1 cellular context compared by ENCODE assay signal in the genomic region with DNA sequence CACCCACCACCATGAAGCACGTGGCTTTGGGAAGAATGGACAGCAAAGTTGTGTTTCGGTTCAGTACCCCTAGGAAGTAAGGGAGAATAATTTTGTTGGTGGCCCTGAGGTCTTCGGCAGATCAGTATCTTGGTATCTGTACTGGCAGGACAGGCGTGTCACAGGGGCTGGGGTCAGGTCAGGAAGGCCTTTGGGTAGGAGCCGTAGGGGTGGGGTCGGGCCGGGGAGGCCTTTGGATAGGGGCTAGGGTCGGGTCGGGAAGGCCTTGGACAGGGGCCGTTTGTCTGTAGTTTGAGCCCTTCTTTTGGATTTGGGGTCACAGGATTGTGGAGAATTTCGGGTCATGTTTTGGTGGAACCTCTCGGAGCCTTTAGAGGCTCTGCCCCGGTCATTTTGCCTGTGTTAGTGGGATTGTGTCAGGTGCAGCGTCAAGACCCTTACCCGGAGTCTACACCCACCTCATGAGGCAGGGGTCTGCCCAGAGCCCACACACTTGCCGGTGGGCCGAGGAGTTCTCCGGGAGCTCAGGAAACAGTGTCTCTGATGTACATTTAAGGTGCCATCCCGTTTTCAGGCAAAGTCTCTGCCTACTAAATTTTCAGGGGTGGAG.
TF ChIP-seq lines count a peak whose summit lies in the region.

No MANE protein-coding gene starts in this region.

TF ChIP-seq in HepG2, 621 proteins besides CTCF, POLR2A, EP300 and RAD21:
- TF ChIP-seq ZNF260 (CRISPR knock-in tag; IDR thresholded peaks at IDR 0.05; ENCODE audit: borderline replicate concordance, low read depth) (no peak), KLF11 (CRISPR knock-in tag; IDR thresholded peaks at IDR 0.05) (no peak), ZNF354B (CRISPR knock-in tag; IDR thresholded peaks at IDR 0.05) (no peak), ZFP1 (CRISPR knock-in tag; IDR thresholded peaks at IDR 0.05) (no peak), ZNF44 (CRISPR knock-in tag; IDR thresholded peaks at IDR 0.05) (no peak), MATR3 (CRISPR knock-in tag; IDR thresholded peaks at IDR 0.05) (no peak), NCOA5 (CRISPR knock-in tag; IDR thresholded peaks at IDR 0.05) (no peak), ZMYM4 (CRISPR knock-in tag; IDR thresholded peaks at IDR 0.05) (no peak), PRPF4 (IDR thresholded peaks at IDR 0.05; ENCODE audit: low read depth, low read length, poor library complexity, severe bottlenecking) (no peak), ZBTB21 (CRISPR knock-in tag; IDR thresholded peaks at IDR 0.05) (no peak), KDM3A (CRISPR knock-in tag; IDR thresholded peaks at IDR 0.05; ENCODE audit: low read depth) (no peak), DNMT3B (CRISPR knock-in tag; conservative IDR thresholded peaks at IDR 0.05) (no peak), JUN (CRISPR knock-in tag; IDR thresholded peaks at IDR 0.05) (no peak), ZNF33B (CRISPR knock-in tag; IDR thresholded peaks at IDR 0.05) (no peak)
- TF ChIP-seq, protein P1, sequence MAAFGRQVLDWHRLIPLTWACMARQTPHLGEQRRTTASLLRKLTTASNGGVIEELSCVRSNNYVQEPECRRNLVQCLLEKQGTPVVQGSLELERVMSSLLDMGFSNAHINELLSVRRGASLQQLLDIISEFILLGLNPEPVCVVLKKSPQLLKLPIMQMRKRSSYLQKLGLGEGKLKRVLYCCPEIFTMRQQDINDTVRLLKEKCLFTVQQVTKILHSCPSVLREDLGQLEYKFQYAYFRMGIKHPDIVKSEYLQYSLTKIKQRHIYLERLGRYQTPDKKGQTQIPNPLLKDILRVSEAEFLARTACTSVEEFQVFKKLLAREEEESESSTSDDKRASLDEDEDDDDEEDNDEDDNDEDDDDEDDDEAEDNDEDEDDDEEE (CRISPR knock-in tag; IDR thresholded peaks at IDR 0.05): no peak
- TF ChIP-seq, protein P2, sequence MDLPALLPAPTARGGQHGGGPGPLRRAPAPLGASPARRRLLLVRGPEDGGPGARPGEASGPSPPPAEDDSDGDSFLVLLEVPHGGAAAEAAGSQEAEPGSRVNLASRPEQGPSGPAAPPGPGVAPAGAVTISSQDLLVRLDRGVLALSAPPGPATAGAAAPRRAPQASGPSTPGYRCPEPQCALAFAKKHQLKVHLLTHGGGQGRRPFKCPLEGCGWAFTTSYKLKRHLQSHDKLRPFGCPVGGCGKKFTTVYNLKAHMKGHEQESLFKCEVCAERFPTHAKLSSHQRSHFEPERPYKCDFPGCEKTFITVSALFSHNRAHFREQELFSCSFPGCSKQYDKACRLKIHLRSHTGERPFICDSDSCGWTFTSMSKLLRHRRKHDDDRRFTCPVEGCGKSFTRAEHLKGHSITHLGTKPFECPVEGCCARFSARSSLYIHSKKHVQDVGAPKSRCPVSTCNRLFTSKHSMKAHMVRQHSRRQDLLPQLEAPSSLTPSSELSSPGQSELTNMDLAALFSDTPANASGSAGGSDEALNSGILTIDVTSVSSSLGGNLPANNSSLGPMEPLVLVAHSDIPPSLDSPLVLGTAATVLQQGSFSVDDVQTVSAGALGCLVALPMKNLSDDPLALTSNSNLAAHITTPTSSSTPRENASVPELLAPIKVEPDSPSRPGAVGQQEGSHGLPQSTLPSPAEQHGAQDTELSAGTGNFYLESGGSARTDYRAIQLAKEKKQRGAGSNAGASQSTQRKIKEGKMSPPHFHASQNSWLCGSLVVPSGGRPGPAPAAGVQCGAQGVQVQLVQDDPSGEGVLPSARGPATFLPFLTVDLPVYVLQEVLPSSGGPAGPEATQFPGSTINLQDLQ (CRISPR knock-in tag; IDR thresholded peaks at IDR 0.05): no peak
- TF ChIP-seq, protein P3, sequence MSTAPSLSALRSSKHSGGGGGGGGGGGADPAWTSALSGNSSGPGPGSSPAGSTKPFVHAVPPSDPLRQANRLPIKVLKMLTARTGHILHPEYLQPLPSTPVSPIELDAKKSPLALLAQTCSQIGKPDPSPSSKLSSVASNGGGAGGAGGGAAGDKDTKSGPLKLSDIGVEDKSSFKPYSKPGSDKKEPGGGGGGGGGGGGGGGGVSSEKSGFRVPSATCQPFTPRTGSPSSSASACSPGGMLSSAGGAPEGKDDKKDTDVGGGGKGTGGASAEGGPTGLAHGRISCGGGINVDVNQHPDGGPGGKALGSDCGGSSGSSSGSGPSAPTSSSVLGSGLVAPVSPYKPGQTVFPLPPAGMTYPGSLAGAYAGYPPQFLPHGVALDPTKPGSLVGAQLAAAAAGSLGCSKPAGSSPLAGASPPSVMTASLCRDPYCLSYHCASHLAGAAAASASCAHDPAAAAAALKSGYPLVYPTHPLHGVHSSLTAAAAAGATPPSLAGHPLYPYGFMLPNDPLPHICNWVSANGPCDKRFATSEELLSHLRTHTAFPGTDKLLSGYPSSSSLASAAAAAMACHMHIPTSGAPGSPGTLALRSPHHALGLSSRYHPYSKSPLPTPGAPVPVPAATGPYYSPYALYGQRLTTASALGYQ (CRISPR knock-in tag; IDR thresholded peaks at IDR 0.05): no peak
